ENCODE assay signal across 1 cellular context in genomic region chr1:25432364-25432719, GRCh38.
TF ChIP-seq lines count a peak whose summit lies in the region.

No MANE protein-coding gene starts in this region.

TF ChIP-seq in GM23338, 12 proteins besides CTCF, POLR2A, EP300 and RAD21 (continued from another document):
- no peak for TF ChIP-seq ETS1 (IDR thresholded peaks at IDR 0.05)
- TF ChIP-seq STAT1 (IDR thresholded peaks at IDR 0.05; ENCODE audit: unreplicated experiment): no peak
- no peak for TF ChIP-seq ZNF462 (CRISPR knock-in tag; IDR thresholded peaks at IDR 0.05)
TF ChIP-seq in GM23338: peak in this region for 0.
